In genomic region chr15:48360841-48361240, GRCh38 we compare ENCODE assay signal across 1 cellular context.
TF ChIP-seq lines count a peak whose summit lies in the region.

No MANE protein-coding gene starts in this region.

TF ChIP-seq in GM23338, 12 proteins besides CTCF, POLR2A, EP300 and RAD21 (continued from another document):
- no peak for TF ChIP-seq REST (IDR thresholded peaks at IDR 0.05; ENCODE audit: unreplicated experiment)
TF ChIP-seq in GM23338: peak in this region for 0.
